Comparison of ENCODE assay signal across 9 cellular contexts in the genomic region with DNA sequence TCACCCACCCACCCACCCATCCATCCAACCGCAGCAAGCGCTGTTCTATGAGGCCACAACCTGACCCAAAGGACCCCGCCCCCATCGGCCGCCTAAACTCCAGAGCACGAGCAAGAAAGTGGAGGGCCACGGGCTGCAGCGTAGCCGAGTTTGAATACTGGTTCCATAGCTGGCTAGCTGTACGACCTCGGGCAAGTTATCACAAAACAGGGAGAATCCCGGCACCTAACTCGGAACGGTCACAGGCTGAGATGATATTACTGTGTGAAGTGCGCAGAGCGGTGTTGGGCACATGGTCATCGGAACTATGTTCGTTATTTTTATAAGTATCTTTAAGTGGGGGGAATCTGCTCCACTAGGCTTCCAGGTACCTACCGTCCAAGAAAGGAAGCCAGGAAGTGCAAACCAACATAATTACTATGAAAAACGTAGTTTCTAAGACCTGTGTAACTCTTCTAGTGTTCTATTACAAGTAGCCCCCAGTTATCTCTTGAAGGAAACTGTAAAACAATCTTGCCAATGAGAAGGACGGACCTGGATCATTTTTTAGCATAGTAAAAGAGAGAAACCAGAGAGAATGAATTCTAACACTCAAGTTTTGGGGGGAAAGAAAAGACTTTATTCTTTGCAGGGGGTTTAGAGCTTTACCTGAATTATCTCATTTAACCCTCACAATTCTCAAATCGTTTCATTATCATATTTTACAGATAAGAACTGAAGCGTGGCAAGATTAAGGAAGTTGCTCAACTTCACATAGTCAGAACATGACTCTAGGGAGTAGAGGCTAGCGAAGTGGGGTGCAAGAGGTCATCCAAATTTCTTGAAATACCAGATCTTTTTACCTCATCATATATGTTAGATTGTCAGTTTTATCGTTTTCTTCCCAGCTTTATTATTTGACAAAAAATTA. TPM values are rescaled to one million over a fixed set of nuclear protein-coding genes. Genes with fewer than 3 reads are reported as not detected.
DNase-seq lines count a peak whose midpoint lies in the region; ATAC-seq and TF ChIP-seq lines count a peak whose summit lies in the region.
"Had no signal": no experiment of that assay in that cellular context is flagged by ENCODE, and none has a peak within 500 bp of the region (broad histone marks: within the 10 kb centered on the region; RNA-seq: fewer than 3 reads in every experiment).

No MANE protein-coding gene starts in this region.

- H3K4me1 Mint-ChIP-seq in CD14-positive monocyte (peaks cover 41% of the 10 kb centered on the region), T-helper 17 cell (peaks cover 31% of the 10 kb centered on the region)

- H3K36me3 Mint-ChIP-seq in CD14-positive monocyte, result peaks cover 30 to 41% of the 10 kb centered on the region in 2 donors
- H3K36me3 Mint-ChIP-seq in T-helper 17 cell (ENCODE audit: low read depth), result peaks cover 7% of the 10 kb centered on the region

- peak overlapping the region; percentile 66 to 82 for H3K4me3 ChIP-seq in neuronal stem cell (ENCODE audit: low read length in 2 of 2)

- H2AK5ac ChIP-seq in neuronal stem cell (ENCODE audit: low read depth, low read length), result no peak overlapping the region

- H3K14ac ChIP-seq in neuronal stem cell (ENCODE audit: low read length), result no peak overlapping the region

- no peak overlapping the region for H4K91ac ChIP-seq in neuronal stem cell (ENCODE audit: low read depth, low read length, poor library complexity)

- H3K4me2 ChIP-seq in neuronal stem cell (ENCODE audit: insufficient read depth, low read length, poor library complexity, severe bottlenecking), result peak overlapping the region; percentile 85

- peak overlapping the region; percentile 87 for H3K23ac ChIP-seq in neuronal stem cell (ENCODE audit: low read depth, low read length, poor library complexity)

- H4K8ac ChIP-seq in neuronal stem cell (ENCODE audit: low read depth, low read length), result no peak overlapping the region

- H3K27ac ChIP-seq in neuronal stem cell (replicated peaks; ENCODE audit: low read length), result peak overlapping the region; percentile 45

- ATAC-seq in GM19324 (IDR thresholded peaks at IDR 0.05; ENCODE audit: low FRiP score, unreplicated experiment) (peak; percentile 39), HG03442 (IDR thresholded peaks at IDR 0.05; ENCODE audit: unreplicated experiment) (peak; percentile 37), T-helper 17 cell (no peak)

- no peak overlapping the region for H2BK12ac ChIP-seq in neuronal stem cell (ENCODE audit: low read length)

- H3K36me3 ChIP-seq in neuronal stem cell (replicated peaks in 1 of 2; ENCODE audit: control insufficient read depth in 2 of 2, insufficient read depth in 2 of 2, low read length in 2 of 2), result peaks cover 10 to 43% of the 10 kb centered on the region in 2 donors

- H3K27me3 ChIP-seq in neuronal stem cell (ENCODE audit: control insufficient read depth in 3 of 3, insufficient read depth in 3 of 3, low read depth in 1 of 3, low read length in 3 of 3), result no peaks in the 10 kb centered on the region

- intact Hi-C loops in CD14-positive monocyte (cut with micrococcal nuclease), result loop anchor here in 1 of 2 donors (5.0 kb wide), 1 partner anchor 459 kb away; the partner anchor contains the start of genes PCSK7 and RNF214

- peak; percentile 54 for DNase-seq in CD14-positive monocyte (ENCODE audit: low spot score)
- DNase-seq in T-helper 17 cell, result no peak
- peak; percentile 29 for DNase-seq in fibroblast of peridontal ligament (ENCODE audit: extremely low read depth)
- no peak for DNase-seq in neuronal stem cell (ENCODE audit: low spot score)
- DNase-seq in NCI-H187 treated with DMSO at 0.1 percent for 48 hours (lab: John Stamatoyannopoulos, UW), result no peak
- no peak for DNase-seq in stimulated activated CD4-positive, alpha-beta T cell treated with anti-CD3 and anti-CD28 coated beads, Interleukin-4, amount 100 ng/mL, for 1 hour

- no peak for TF ChIP-seq CTCF in CD14-positive monocyte (IDR thresholded peaks at IDR 0.05)

- no peak overlapping the region for H3K18ac ChIP-seq in neuronal stem cell (ENCODE audit: low read length)

- no peak overlapping the region for H2BK120ac ChIP-seq in neuronal stem cell (ENCODE audit: low read depth, low read length)

- H3K79me1 ChIP-seq in neuronal stem cell (ENCODE audit: low read depth, low read length), result no peaks in the 10 kb centered on the region

- peaks cover 5 to 12% of the 10 kb centered on the region in 2 donors for H3K4me1 ChIP-seq in neuronal stem cell (ENCODE audit: control insufficient read depth in 2 of 2, insufficient read depth in 1 of 2, low read depth in 1 of 2, low read length in 2 of 2)

- H2BK5ac ChIP-seq in neuronal stem cell (ENCODE audit: low read length), result peak overlapping the region; percentile 26

- H2AFZ ChIP-seq in neuronal stem cell (ENCODE audit: low read length), result peak overlapping the region; percentile 98

- peak overlapping the region; percentile 92 to 97 for H3K4me3 Mint-ChIP-seq in CD14-positive monocyte
- peak overlapping the region; percentile 98 for H3K4me3 Mint-ChIP-seq in T-helper 17 cell

- no peak overlapping the region for H3K4ac ChIP-seq in neuronal stem cell (ENCODE audit: low read length)

- H3K27me3 Mint-ChIP-seq in CD14-positive monocyte (ENCODE audit: low read depth in 3 of 3) (peaks cover 0 to 5% (median 0%) of the 10 kb centered on the region in 3 donors), T-helper 17 cell (no peaks in the 10 kb centered on the region)

- H3K9ac ChIP-seq in neuronal stem cell (ENCODE audit: low read depth, low read length, poor library complexity), result no peak overlapping the region

- WGBS in neuronal stem cell (ENCODE audit: extremely low coverage in 2 of 2, insufficient read length in 2 of 2, insufficient replicate concordance in 1 of 2), 2 donors, result no CpG with 5 or more reads among the region's 25 CpGs

- H2BK15ac ChIP-seq in neuronal stem cell (ENCODE audit: low read length), result no peak overlapping the region

- peak overlapping the region; percentile 87 to 98 (median 94) for H3K27ac Mint-ChIP-seq in CD14-positive monocyte
- peak overlapping the region; percentile 96 for H3K27ac Mint-ChIP-seq in T-helper 17 cell

- H3K9me3 Mint-ChIP-seq in CD14-positive monocyte, result no peaks in the 10 kb centered on the region

- no peaks in the 10 kb centered on the region for H3K9me3 ChIP-seq in T-helper 17 cell (ENCODE audit: control insufficient read depth, low read length, poor library complexity, severe bottlenecking)
- no peaks in the 10 kb centered on the region for H3K9me3 ChIP-seq in neuronal stem cell (replicated peaks in 1 of 2; ENCODE audit: control insufficient read depth in 2 of 2, insufficient read depth in 1 of 2, low read depth in 1 of 2, low read length in 2 of 2)

RNA-seq across cellular contexts. Expression of gene BUD13, which starts 0.7 kb away (rescaled TPM):
- polyA plus RNA-seq in CD14-positive monocyte, result 1 to 10 TPM; 4.2 to 5.3 TPM
- 10 to 100 TPM; 11.5 to 11.8 TPM for total RNA-seq in T-helper 17 cell
- polyA plus RNA-seq in neuronal stem cell (2013, experiment 1 of 2), result 31.8 TPM
- 31.6 TPM for polyA plus RNA-seq in neuronal stem cell (2013, experiment 2 of 2)

RNA-seq across cellular contexts. Expression of gene ZPR1, which starts 14.4 kb away (rescaled TPM):
- 10 to 100 TPM; 35.2 to 35.5 TPM for polyA plus RNA-seq in CD14-positive monocyte
- total RNA-seq in T-helper 17 cell, result 100 to 1,000 TPM in 1 of 2 donors, 10 to 100 TPM in 1; 87.1 to 107 TPM
- polyA plus RNA-seq in neuronal stem cell (2013, experiment 1 of 2), result 20.9 TPM
- polyA plus RNA-seq in neuronal stem cell (2013, experiment 2 of 2), result 21.9 TPM

RNA-seq across cellular contexts. Expression of gene APOA5, which starts 18.2 kb away (rescaled TPM):
- not detected for polyA plus RNA-seq in CD14-positive monocyte
- not detected for total RNA-seq in T-helper 17 cell
- polyA plus RNA-seq in neuronal stem cell (2013, experiment 1 of 2), result 0.03 TPM
- not detected for polyA plus RNA-seq in neuronal stem cell (2013, experiment 2 of 2)
- total RNA-seq: RPMI7951 had no signal

RNA-seq across cellular contexts. Expression of gene APOA4, which starts 49.6 kb away (rescaled TPM):
- not detected for polyA plus RNA-seq in CD14-positive monocyte
- total RNA-seq in T-helper 17 cell, result not detected
- polyA plus RNA-seq in neuronal stem cell (2013, experiment 1 of 2), result not detected
- polyA plus RNA-seq in neuronal stem cell (2013, experiment 2 of 2), result not detected
- total RNA-seq: RPMI7951 had no signal

RNA-seq across cellular contexts. Expression of gene APOC3, which starts 56.2 kb away (rescaled TPM):
- not detected for polyA plus RNA-seq in CD14-positive monocyte
- not detected for total RNA-seq in T-helper 17 cell
- polyA plus RNA-seq in neuronal stem cell (2013, experiment 1 of 2), result not detected
- not detected for polyA plus RNA-seq in neuronal stem cell (2013, experiment 2 of 2)
- total RNA-seq: RPMI7951 had no signal

Comparison
In these comparisons a context has a peak if more than half of its experiments do, and no peak if none do; other contexts are left out.
1. DNase-seq: peak in CD14-positive monocyte (single experiment) and fibroblast of peridontal ligament (single experiment); none in T-helper 17 cell (0 of 3), neuronal stem cell (single experiment), NCI-H187 treated with DMSO at 0.1 percent for 48 hours (single experiment) and stimulated activated CD4-positive, alpha-beta T cell treated with anti-CD3 and anti-CD28 coated beads, Interleukin-4, amount 100 ng/mL, for 1 hour (single experiment).